Comparison of ENCODE assay signal across 8 cellular contexts in genomic region chr2:199488772-199489400, GRCh38. TPM values are rescaled to one million over a fixed set of nuclear protein-coding genes. Genes with fewer than 3 reads are reported as not detected.
DNase-seq lines count a peak whose midpoint lies in the region; ATAC-seq and TF ChIP-seq lines count a peak whose summit lies in the region.

No MANE protein-coding gene starts in this region.

- DNase-seq in A172 (ENCODE audit: low spot score) (peak; percentile 57), GM03348 (ENCODE audit: low spot score) (peak; percentile 85), NCI-H526 treated with DMSO at 0.1 percent for 48 hours (lab: John Stamatoyannopoulos, UW) (peak; percentile 39), fibroblast of the conjunctiva (ENCODE audit: low read depth) (peak; percentile 10), renal cortical epithelial cell (ENCODE audit: low read depth) (peak; percentile 47), COR-L47 (lab: John Stamatoyannopoulos, UW) (no peak)
- DNase-seq in activated CD8-positive, alpha-beta T cell treated with anti-CD3 and anti-CD28 coated beads for 36 hours = peak; percentile 62

- TF ChIP-seq CTCF in activated CD8-positive, alpha-beta T cell treated with anti-CD3 and anti-CD28 coated beads for 36 hours (IDR thresholded peaks at IDR 0.05) = peak; percentile 71

- H3K27me3 Mint-ChIP-seq in activated CD8-positive, alpha-beta T cell treated with anti-CD3 and anti-CD28 coated beads for 36 hours = peaks cover 24% of the 10 kb centered on the region

- H3K9me3 Mint-ChIP-seq in activated CD8-positive, alpha-beta T cell treated with anti-CD3 and anti-CD28 coated beads for 36 hours = no peaks in the 10 kb centered on the region

- no peak overlapping the region for H3K4me3 Mint-ChIP-seq in activated CD8-positive, alpha-beta T cell treated with anti-CD3 and anti-CD28 coated beads for 36 hours

- ATAC-seq in HG02763 (IDR thresholded peaks at IDR 0.05; ENCODE audit: unreplicated experiment) = peak; percentile 64
- ATAC-seq in activated CD8-positive, alpha-beta T cell treated with anti-CD3 and anti-CD28 coated beads for 36 hours = no peak

- H3K36me3 Mint-ChIP-seq in activated CD8-positive, alpha-beta T cell treated with anti-CD3 and anti-CD28 coated beads for 36 hours (ENCODE audit: low read depth) = no peaks in the 10 kb centered on the region

- H3K27ac Mint-ChIP-seq in activated CD8-positive, alpha-beta T cell treated with anti-CD3 and anti-CD28 coated beads for 36 hours = no peak overlapping the region

- POLR2A ChIA-PET in activated CD8-positive, alpha-beta T cell treated with anti-CD3 and anti-CD28 coated beads for 36 hours (lab: Charles Lee) = no interaction called here

- CTCF ChIA-PET in activated CD8-positive, alpha-beta T cell treated with anti-CD3 and anti-CD28 coated beads for 36 hours (lab: Charles Lee) = interaction anchor here (0.5 to 5.4 kb wide), 24 partner anchors 9 to 1179 kb away, joined by 3 to 39 read pairs (median 5); no protein-coding TSS in a partner anchor

- H3K4me1 Mint-ChIP-seq in activated CD8-positive, alpha-beta T cell treated with anti-CD3 and anti-CD28 coated beads for 36 hours (ENCODE audit: low read depth) = no peaks in the 10 kb centered on the region

- intact Hi-C loops in activated CD8-positive, alpha-beta T cell treated with anti-CD3 and anti-CD28 coated beads for 36 hours (cut with micrococcal nuclease) = loop anchor here (2.0 to 5.0 kb wide), 2 partner anchors 1117 to 1174 kb away; no protein-coding TSS in a partner anchor

RNA-seq across cellular contexts. Expression of gene SATB2, which starts 31.1 kb away (rescaled TPM):
- 8.8 and 10.2 TPM in 2 replicates for total RNA-seq in A172 (2014; rRNA removed; shearing (Covaris generic))
- total RNA-seq in activated CD8-positive, alpha-beta T cell treated with anti-CD3 and anti-CD28 coated beads for 36 hours = under 1 TPM in 1 of 2 experiments, not detected in 1; 0.14 TPM
- 2.3 and 5.6 TPM in 2 replicates for total RNA-seq in renal cortical epithelial cell
